26 cellular contexts compared by ENCODE assay signal in the genomic region with DNA sequence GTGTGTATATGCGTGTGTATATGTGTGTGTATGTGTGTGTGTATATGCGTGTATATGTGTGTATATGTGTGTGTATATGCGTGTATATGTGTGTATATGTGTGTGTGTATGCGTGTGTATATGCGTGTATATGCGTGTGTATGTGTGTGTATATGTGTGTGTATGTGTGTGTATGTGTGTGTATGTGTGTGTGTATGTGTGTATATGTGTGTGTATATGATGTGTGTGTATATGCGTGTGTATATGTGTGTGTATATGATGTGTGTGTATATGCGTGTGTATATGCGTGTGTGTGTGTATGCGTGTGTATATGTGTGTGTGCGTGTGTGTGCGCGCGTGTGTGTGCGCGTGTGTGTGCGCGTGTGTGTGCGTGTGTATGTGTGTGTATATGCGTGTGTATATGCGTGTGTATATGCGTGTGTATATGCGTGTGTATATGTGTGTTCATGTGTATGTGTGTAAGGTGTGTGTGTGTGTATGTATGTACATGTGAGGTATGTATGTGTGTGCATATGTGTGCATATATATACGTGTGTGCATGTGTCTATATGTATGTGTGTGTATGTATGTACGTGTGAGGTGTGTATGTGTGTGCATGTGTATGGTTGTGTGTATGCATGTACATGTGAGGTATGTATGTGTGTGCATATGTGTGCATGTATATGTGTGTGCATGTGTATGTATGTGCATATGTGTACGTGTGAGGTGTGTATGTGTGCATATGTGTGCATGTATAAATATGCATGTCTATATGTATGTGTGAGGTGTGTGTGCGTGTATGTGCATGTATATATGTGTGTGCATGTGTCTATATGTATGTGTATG. TPM values are rescaled to one million over a fixed set of nuclear protein-coding genes. Genes with fewer than 3 reads are reported as not detected.
"Had no signal": no experiment of that assay in that cellular context is flagged by ENCODE, and none has a peak within 500 bp of the region (broad histone marks: within the 10 kb centered on the region; RNA-seq: fewer than 3 reads in every experiment).

No MANE protein-coding gene starts in this region.

- H3K27me3 ChIP-seq: ovary, right atrium auricular region, tibial artery, upper lobe of right lung had no signal

- FAIRE-seq: endometrium, kidney, small intestine had no signal

- DNase-seq: effector memory CD4-positive, alpha-beta T cell; foreskin fibroblast; kidney; left cardiac atrium; left ventricle myocardium inferior; lower lobe of right lung; nucleus accumbens; ovary; small intestine; stimulated activated CD4-positive, alpha-beta T cell treated with anti-CD3 and anti-CD28 coated beads, Interleukin-4, amount 100 ng/mL, for 1 hour; stimulated activated CD8-positive, alpha-beta memory T cell treated with anti-CD3 and anti-CD28 coated beads, Interleukin-4, amount 100 ng/mL, for 48 hours; tibial artery; upper lobe of right lung had no signal

- H3K27ac Mint-ChIP-seq: mesothelial cell of epicardium; stimulated activated effector memory CD8-positive, alpha-beta T cell treated with anti-CD3 and anti-CD28 coated beads, Interleukin-12 subunit alpha, Interleukin-12 subunit beta, amount 100 ng/mL, for 72 hours; stimulated activated naive CD8-positive, alpha-beta T cell treated with anti-CD3 and anti-CD28 coated beads, Interleukin-15, Interleukin-2, amounts not matched to agents 100 ng/mL and 50 ng/mL, for 24 hours had no signal

- H3K27ac ChIP-seq: epithelial cell of prostate, esophagus muscularis mucosa, gastroesophageal sphincter, left ventricle myocardium inferior, lower lobe of right lung, ovary, right atrium auricular region, tibial artery, upper lobe of right lung had no signal

- ATAC-seq: gastroesophageal sphincter; left cardiac atrium; lower lobe of right lung; stimulated activated effector memory CD8-positive, alpha-beta T cell treated with anti-CD3 and anti-CD28 coated beads, Interleukin-12 subunit alpha, Interleukin-12 subunit beta, amount 100 ng/mL, for 72 hours; upper lobe of right lung had no signal

- H3K4me1 Mint-ChIP-seq: mesothelial cell of epicardium had no signal

- H3K9me3 ChIP-seq: esophagus muscularis mucosa, gastroesophageal sphincter, left ventricle myocardium inferior, lower lobe of right lung, ovary, right atrium auricular region, tibial artery, upper lobe of right lung had no signal

- H3K4me3 Mint-ChIP-seq: memory B cell; mesothelial cell of epicardium; neural crest cell; stimulated activated effector memory CD8-positive, alpha-beta T cell treated with anti-CD3 and anti-CD28 coated beads, Interleukin-12 subunit alpha, Interleukin-12 subunit beta, amount 100 ng/mL, for 72 hours; stimulated activated naive CD8-positive, alpha-beta T cell treated with anti-CD3 and anti-CD28 coated beads, Interleukin-15, Interleukin-2, amounts not matched to agents 100 ng/mL and 50 ng/mL, for 24 hours had no signal

- H3K9me3 Mint-ChIP-seq: stimulated activated effector memory CD8-positive, alpha-beta T cell treated with anti-CD3 and anti-CD28 coated beads, Interleukin-12 subunit alpha, Interleukin-12 subunit beta, amount 100 ng/mL, for 72 hours had no signal

- H3K4me1 ChIP-seq: esophagus muscularis mucosa, gastroesophageal sphincter, left ventricle myocardium inferior, lower lobe of right lung, right atrium auricular region, upper lobe of right lung had no signal

- H3K4me3 ChIP-seq: esophagus muscularis mucosa, gastroesophageal sphincter, left ventricle myocardium inferior, lower lobe of right lung, ovary, right atrium auricular region, tibial artery, upper lobe of right lung had no signal

- H3K36me3 Mint-ChIP-seq: memory B cell; mesothelial cell of epicardium; stimulated activated effector memory CD8-positive, alpha-beta T cell treated with anti-CD3 and anti-CD28 coated beads, Interleukin-12 subunit alpha, Interleukin-12 subunit beta, amount 100 ng/mL, for 72 hours had no signal

- H3K36me3 ChIP-seq: esophagus muscularis mucosa, gastroesophageal sphincter, left ventricle myocardium inferior, lower lobe of right lung, ovary, right atrium auricular region, tibial artery, upper lobe of right lung had no signal

RNA-seq across cellular contexts. Expression of a gene that starts 5.9 kb away (rescaled TPM):
- total RNA-seq: esophagus muscularis mucosa, gastroesophageal sphincter, kidney, left cardiac atrium, left ventricle myocardium inferior, mesothelial cell of epicardium, myocyte, neural crest cell, ovary, posterior vena cava, right atrium auricular region, temporal lobe had no signal
- polyA plus RNA-seq: ovary had no signal

RNA-seq across cellular contexts. Expression of a gene that starts 33.9 kb away (rescaled TPM):
- total RNA-seq: lower lobe of right lung, myocyte, neural crest cell, posterior vena cava, temporal lobe, upper lobe of right lung had no signal
- polyA plus RNA-seq: ovary had no signal
